ENCODE assay signal across 19 cellular contexts in the genomic region with DNA sequence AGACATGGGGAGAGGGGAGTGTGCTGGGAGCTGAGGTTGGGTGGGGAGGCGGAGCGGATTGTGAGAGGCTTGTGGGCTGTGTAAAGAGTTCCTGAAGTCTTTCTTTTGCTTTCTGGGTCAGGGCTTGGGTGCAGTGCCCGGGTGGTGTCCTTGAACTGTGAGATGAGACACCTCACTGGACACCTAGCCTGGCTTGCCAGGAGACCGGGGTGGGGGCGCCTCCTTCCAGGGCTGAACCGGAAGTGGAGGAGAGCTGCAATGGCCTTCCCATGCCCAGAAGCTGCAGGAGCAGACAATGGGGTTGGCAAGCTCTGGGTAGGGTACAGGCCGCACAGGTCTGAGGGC. TPM values are rescaled to one million over a fixed set of nuclear protein-coding genes. Genes with fewer than 3 reads are reported as not detected.
DNase-seq lines count a peak whose midpoint lies in the region; FAIRE-seq and TF ChIP-seq lines count a peak whose summit lies in the region.
"Had no signal": no experiment of that assay in that cellular context is flagged by ENCODE, and none has a peak within 500 bp of the region (broad histone marks: within the 10 kb centered on the region; RNA-seq: fewer than 3 reads in every experiment).

No MANE protein-coding gene starts in this region.

- no peak overlapping the region for H3K14ac ChIP-seq in H9 (ENCODE audit: insufficient read depth, low read length)

- intact Hi-C loops in kidney (cut with DNase I), result no loop called here
- intact Hi-C loops in transverse colon (cut with DNase I; ENCODE audit: low total_unique reads), result no loop called here

- no peaks in the 10 kb centered on the region for H3K79me1 ChIP-seq in H9 (ENCODE audit: insufficient read depth, low read depth, low read length, poor library complexity, severe bottlenecking)

- H4K20me1 ChIP-seq in H9 (ENCODE audit: control insufficient read depth, insufficient read depth, insufficient read length), result no peaks in the 10 kb centered on the region

- H3K4me1 ChIP-seq in H9 (ENCODE audit: insufficient read depth, low read length) (peaks cover 3% of the 10 kb centered on the region; the same call in 1 of the 2 replicates), kidney (ENCODE audit: control insufficient read depth in 1 of 2, insufficient read depth in 1 of 2, low read depth in 1 of 2, low read length in 2 of 2) (peaks cover 32 to 58% of the 10 kb centered on the region in 2 donors), transverse colon (peaks cover 0 to 36% (median 24%) of the 10 kb centered on the region in 4 donors)
- H3K4me1 ChIP-seq: BE2C had no signal

- no peak overlapping the region for H2AK5ac ChIP-seq in H9 (ENCODE audit: insufficient read length, low read length)

- in situ Hi-C loops in transverse colon (cut with MboI; ENCODE audit: low pct_ligation_motif_present in 1 of 4, low pct_unique_long_range_greater_than_20kb in 1 of 4, low sequenced_read_pairs in 3 of 4), result no loop called here

- H3K23me2 ChIP-seq in H9 (ENCODE audit: insufficient read length, low read depth, low read length, poor library complexity, severe bottlenecking), result peaks cover 6% of the 10 kb centered on the region

- H3K4me3 ChIP-seq in kidney (ENCODE audit: low read length in 2 of 2), result peak overlapping the region; percentile 9 to 90
- H3K4me3 ChIP-seq in transverse colon, result no peak overlapping the region

- H2BK12ac ChIP-seq in H9 (ENCODE audit: insufficient read length, low read depth, low read length), result no peak overlapping the region

- DNase-seq in H9 (peak; percentile 12), kidney (no peak), transverse colon (no peak), CD1c-positive myeloid dendritic cell (ENCODE audit: extremely low spot score) (no peak), SW 1271 (lab: John Stamatoyannopoulos, UW) (no peak)
- no peak for DNase-seq in stimulated activated CD4-positive, alpha-beta T cell treated with anti-CD3 and anti-CD28 coated beads, Interleukin-4, amount 100 ng/mL, for 4 hours
- DNase-seq: BE2C; CD8-positive, alpha-beta T cell; KG1; NCI-H1694 treated with DMSO at 0.1 percent for 48 hours; NCI-H510A; NCI-H82; RPMI8226; SIG-M5 had no signal

- no peak overlapping the region for H3K23ac ChIP-seq in H9 (ENCODE audit: insufficient read length, low read depth, low read length)

- no peak overlapping the region for H2BK5ac ChIP-seq in H9 (ENCODE audit: insufficient read length, low read length)

- H2AFZ ChIP-seq in H9 (ENCODE audit: low read length), result no peak overlapping the region

- no peak overlapping the region for H3K4ac ChIP-seq in H9 (ENCODE audit: low read depth, low read length)

- H2BK15ac ChIP-seq in H9 (ENCODE audit: low read depth, low read length), result no peak overlapping the region

- H3K4me3 Mint-ChIP-seq in H9 (no peak overlapping the region), nephron (peak overlapping the region in 2 of 3 experiments; percentile 26 to 34)
- H3K4me3 Mint-ChIP-seq: CD8-positive, alpha-beta T cell had no signal

- peaks cover 21% of the 10 kb centered on the region for H3K27me3 Mint-ChIP-seq in H9 (ENCODE audit: low read depth)
- peaks cover 9% of the 10 kb centered on the region for H3K27me3 Mint-ChIP-seq in nephron (ENCODE audit: low read depth)

- H3K27ac ChIP-seq in H9 (ENCODE audit: insufficient read length, low read depth, low read length) (no peak overlapping the region), kidney (ENCODE audit: low read depth in 2 of 2, low read length in 2 of 2) (peak overlapping the region; percentile 95 to 97), transverse colon (peak overlapping the region in 3 of 4 donors; percentile 66 to 88 (median 86))

- H2BK120ac ChIP-seq in H9 (ENCODE audit: low read depth, low read length, poor library complexity, severe bottlenecking), result no peak overlapping the region

- H3K36me3 Mint-ChIP-seq in H9 (ENCODE audit: insufficient read depth in 1 of 3, low read depth in 3 of 3), result peaks cover 2 to 8% (median 7%) of the 10 kb centered on the region in 3 experiments; a peak in 4 of 7 replicates
- H3K36me3 Mint-ChIP-seq in nephron (ENCODE audit: low read depth), result peaks cover 23% of the 10 kb centered on the region
- H3K36me3 Mint-ChIP-seq: CD8-positive, alpha-beta T cell had no signal

- H3K79me2 ChIP-seq in H9 (ENCODE audit: insufficient read depth, low read length), result no peaks in the 10 kb centered on the region

- H3K9ac ChIP-seq in H9 (ENCODE audit: extremely low read depth, insufficient read length, low read length) (no peak overlapping the region), kidney (ENCODE audit: low read length in 2 of 2) (peak overlapping the region in 1 of 2 donors; percentile 99)

- no peak overlapping the region; a peak in 1 of 7 replicates for H3K27ac Mint-ChIP-seq in H9
- H3K27ac Mint-ChIP-seq in nephron, result peak overlapping the region; percentile 87 to 93 (median 91)
- H3K27ac Mint-ChIP-seq: CD8-positive, alpha-beta T cell had no signal

- no peak overlapping the region for H3K4me2 ChIP-seq in H9 (ENCODE audit: insufficient read depth, insufficient read length, low read length)

- TF ChIP-seq POLR2A in transverse colon (IDR thresholded peaks at IDR 0.05), result no peak

- no peak overlapping the region for H4K8ac ChIP-seq in H9 (replicated peaks; ENCODE audit: insufficient read length, low read depth, low read length)

- no peaks in the 10 kb centered on the region for H3K9me3 Mint-ChIP-seq in H9
- no peaks in the 10 kb centered on the region for H3K9me3 Mint-ChIP-seq in nephron
- H3K9me3 Mint-ChIP-seq: CD8-positive, alpha-beta T cell had no signal

- TF ChIP-seq CTCF in H9 (conservative IDR thresholded peaks at IDR 0.05) (no peak), kidney (IDR thresholded peaks at IDR 0.05; ENCODE audit: borderline replicate concordance, extremely low read depth, insufficient read depth) (no peak), nephron (IDR thresholded peaks at IDR 0.05; ENCODE audit: unreplicated experiment in 3 of 3) (no peak), transverse colon (IDR thresholded peaks at IDR 0.05) (no peak)

- peaks cover 37 to 41% of the 10 kb centered on the region in 2 experiments for H3K4me1 Mint-ChIP-seq in H9
- H3K4me1 Mint-ChIP-seq in nephron, result peaks cover 52% of the 10 kb centered on the region

- no CpG with 5 or more reads among the region's 7 CpGs for WGBS in H9 (ENCODE audit: extremely low coverage, insufficient read length, low lambda C conversion rate)
- WGBS in transverse colon (ENCODE audit: low coverage in 1 of 2), 2 donors, result 72 to 86% methylated on average over 3 to 7 of the region's 7 CpGs

- no peak overlapping the region for H4K5ac ChIP-seq in H9 (ENCODE audit: insufficient read length, low read depth, low read length)

- TF ChIP-seq EP300 in transverse colon (IDR thresholded peaks at IDR 0.05; ENCODE audit: low read depth), result no peak

- H4K91ac ChIP-seq in H9 (ENCODE audit: insufficient read length, low read depth, low read length), result no peak overlapping the region

- no peaks in the 10 kb centered on the region for H3K9me3 ChIP-seq in H9 (ENCODE audit: control insufficient read depth, low read depth, low read length)
- H3K9me3 ChIP-seq in kidney (ENCODE audit: control insufficient read depth in 1 of 2, low read length in 2 of 2), result no peaks in the 10 kb centered on the region
- H3K9me3 ChIP-seq in transverse colon, result no peaks in the 10 kb centered on the region
- H3K9me3 ChIP-seq: BE2C had no signal

- H3K27me3 ChIP-seq in H9 (ENCODE audit: insufficient read depth, low read length), result no peaks in the 10 kb centered on the region
- no peaks in the 10 kb centered on the region for H3K27me3 ChIP-seq in transverse colon
- H3K27me3 ChIP-seq: BE2C had no signal

- no peak overlapping the region for H3K18ac ChIP-seq in H9 (ENCODE audit: insufficient read length, low read depth, low read length)

- no peak overlapping the region for H3K56ac ChIP-seq in H9 (ENCODE audit: insufficient read length, low read depth, low read length)

- no peak overlapping the region for H2BK20ac ChIP-seq in H9 (ENCODE audit: low read depth, low read length, poor library complexity, severe bottlenecking)

- peaks cover 3 to 16% of the 10 kb centered on the region in 2 donors for H3K36me3 ChIP-seq in kidney (ENCODE audit: control insufficient read depth in 1 of 2, insufficient read depth in 2 of 2, low read length in 2 of 2)
- no peaks in the 10 kb centered on the region for H3K36me3 ChIP-seq in transverse colon
- H3K36me3 ChIP-seq: BE2C had no signal

- H3T11ph ChIP-seq in H9 (ENCODE audit: low read length), result no peak overlapping the region

- no peak for FAIRE-seq in kidney (lab: Jason Lieb, UNC)
- FAIRE-seq: A204.1, D721Med, GM12891, H1 had no signal

RNA-seq across cellular contexts. Expression of a gene that starts 4.3 kb away (rescaled TPM):
- total RNA-seq in H9 (2021) (4.2 and 4.8 TPM in 2 replicates), kidney (59.4 TPM), transverse colon (100 to 1,000 TPM in 3 of 4 donors, 10 to 100 TPM in 1; 18.7 to 210 (median 157) TPM)
- polyA plus RNA-seq in kidney (ENCODE audit: insufficient read depth, low read depth, low replicate concordance), result 221 TPM
- total RNA-seq: CD8-positive, alpha-beta T cell had no signal

Comparison
In these comparisons a context has a peak if more than half of its experiments do, and no peak if none do; other contexts are left out.
1. H3K27ac Mint-ChIP-seq: peak in nephron (3 of 3); none in H9 (0 of 3).
2. H3K4me3 Mint-ChIP-seq: peak in nephron (2 of 3); none in H9 (0 of 2).
3. H3K4me3 ChIP-seq: peak in kidney (2 of 2); none in transverse colon (0 of 4).